Comparison of ENCODE assay signal across 13 cellular contexts in the genomic region with DNA sequence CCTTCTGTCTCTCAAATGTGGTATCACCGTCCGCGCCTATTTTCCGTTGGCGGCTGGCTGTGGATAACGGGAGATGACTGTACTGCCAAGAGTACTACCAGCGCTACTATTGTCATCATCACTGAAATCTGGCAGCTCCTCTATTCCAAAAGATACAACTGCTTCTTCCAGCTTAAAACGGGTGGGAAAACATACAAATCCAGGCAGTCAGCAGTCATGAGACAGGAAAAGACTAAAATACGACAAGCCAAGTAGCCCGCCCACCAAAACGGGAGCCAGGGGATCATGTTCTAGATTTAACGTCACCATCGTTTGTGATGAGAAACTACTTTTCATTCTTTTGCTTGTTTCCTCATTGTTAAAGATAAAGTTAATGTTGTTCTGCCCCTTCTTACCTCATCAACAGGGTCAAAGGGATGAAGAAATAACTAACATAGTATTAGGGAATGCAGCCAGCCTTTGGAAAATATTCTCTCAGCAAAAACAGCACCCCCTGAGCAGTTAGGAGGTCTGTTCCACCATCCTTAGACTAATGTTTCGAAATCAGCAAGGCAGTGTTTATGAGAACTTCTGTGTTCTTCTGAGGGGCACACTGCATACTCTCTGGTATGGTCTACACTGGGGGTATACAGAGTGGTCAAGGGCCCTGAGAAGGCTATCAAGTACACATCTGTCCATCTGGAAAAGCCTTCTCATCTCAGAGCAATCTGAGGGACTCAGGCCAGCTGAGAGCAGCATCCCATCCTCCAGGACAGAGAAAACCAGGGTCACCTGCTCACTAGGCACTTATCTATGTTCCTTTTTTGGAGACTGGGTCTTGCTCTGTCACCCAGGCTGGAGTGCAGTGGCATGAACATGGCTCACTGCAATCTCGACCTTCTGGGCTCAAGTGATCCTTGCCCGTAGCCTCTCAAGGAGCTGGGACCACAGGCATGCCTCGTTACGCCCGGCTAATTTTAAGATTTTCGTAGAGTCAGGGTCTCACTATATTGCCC. TPM values are rescaled to one million over a fixed set of nuclear protein-coding genes. Genes with fewer than 3 reads are reported as not detected.
DNase-seq lines count a peak whose midpoint lies in the region; ATAC-seq and TF ChIP-seq lines count a peak whose summit lies in the region.
"Had no signal": no experiment of that assay in that cellular context is flagged by ENCODE, and none has a peak within 500 bp of the region (broad histone marks: within the 10 kb centered on the region; RNA-seq: fewer than 3 reads in every experiment).

No MANE protein-coding gene starts in this region.

- H3K9me3 ChIP-seq in Peyer's patch (no peaks in the 10 kb centered on the region), fibroblast of lung (ENCODE audit: control insufficient read depth, insufficient read depth, low read depth, low read length) (no peaks in the 10 kb centered on the region), testis (no peaks in the 10 kb centered on the region)

- H3K9ac ChIP-seq in fibroblast of lung (ENCODE audit: insufficient read depth, low read length) = no peak overlapping the region

- no peak for TF ChIP-seq POLR2A in Peyer's patch (IDR thresholded peaks at IDR 0.05)
- TF ChIP-seq POLR2A in testis (IDR thresholded peaks at IDR 0.05) = no peak

- DNase-seq in Peyer's patch = peak in 1 of 3 donors; percentile 78
- peak; percentile 37 to 98 for DNase-seq in fibroblast of lung (ENCODE audit: low read depth in 2 of 2)
- peak; percentile 29 for DNase-seq in middle frontal gyrus (ENCODE audit: extremely low spot score, low spot score)
- DNase-seq in testis = peak; percentile 78
- DNase-seq in T-helper 1 cell = no peak
- DNase-seq in HuH-7.5 (ENCODE audit: low spot score) = no peak
- DNase-seq in activated CD8-positive, alpha-beta memory T cell treated with anti-CD3 and anti-CD28 coated beads, Interleukin-2, amount 50 U/mL, for 48 hours = no peak
- DNase-seq: activated T-cell treated with anti-CD3 and anti-CD28 coated beads, Interleukin-2, amount 50 U/mL, for 4 hours; DMS79 treated with DMSO at 0.1 percent for 48 hours; effector memory CD8-positive, alpha-beta T cell; mesendoderm; stimulated activated CD4-positive, alpha-beta T cell treated with anti-CD3 and anti-CD28 coated beads, Interleukin-2, amount 100 ng/mL, for 48 hours had no signal

- 64 to 65% methylated on average over 20 of the region's 20 CpGs for WGBS in testis, 2 donors

- H3K27ac ChIP-seq in Peyer's patch (peak overlapping the region; percentile 42 to 67 (median 54)), fibroblast of lung (ENCODE audit: insufficient read depth, low read length) (peak overlapping the region; percentile 90), testis (peak overlapping the region; percentile 68 to 81)

- H3K4me1 ChIP-seq in Peyer's patch (peaks cover 0 to 7% (median 1%) of the 10 kb centered on the region in 4 donors), fibroblast of lung (ENCODE audit: control insufficient read depth, extremely low read depth, insufficient read depth, low read length) (peaks cover 20% of the 10 kb centered on the region), testis (peaks cover 38% of the 10 kb centered on the region)

- intact Hi-C loops in testis (cut with DNase I; ENCODE audit: low total_unique reads) = no loop called here

- H3K79me2 ChIP-seq in fibroblast of lung (ENCODE audit: control insufficient read depth, insufficient read depth, low read length) = peaks cover 63% of the 10 kb centered on the region

- no peaks in the 10 kb centered on the region for H4K20me1 ChIP-seq in fibroblast of lung (ENCODE audit: control insufficient read depth, extremely low read depth, insufficient read depth, low read length)

- H3K4me3 ChIP-seq in Peyer's patch = no peak overlapping the region
- peak overlapping the region in 2 of 4 experiments; percentile 8 to 45 for H3K4me3 ChIP-seq in fibroblast of lung (replicated peaks in 1 of 4; ENCODE audit: control extremely low read depth in 1 of 4, insufficient read depth in 1 of 4, low read depth in 3 of 4, low read length in 4 of 4)
- no peak overlapping the region for H3K4me3 ChIP-seq in testis

- peak overlapping the region; percentile 60 for H3K4me2 ChIP-seq in fibroblast of lung (ENCODE audit: extremely low read depth, insufficient read depth, low read length)

- H3K27me3 ChIP-seq in Peyer's patch (no peaks in the 10 kb centered on the region), fibroblast of lung (ENCODE audit: control insufficient read depth, insufficient read depth, low read length) (no peaks in the 10 kb centered on the region), testis (no peaks in the 10 kb centered on the region)

- ATAC-seq in HG02870 (IDR thresholded peaks at IDR 0.05; ENCODE audit: unreplicated experiment) = no peak
- ATAC-seq: activated T-cell treated with anti-CD3 and anti-CD28 coated beads, Interleukin-2, amount 50 U/mL, for 4 hours; effector memory CD8-positive, alpha-beta T cell had no signal

- TF ChIP-seq CTCF in Peyer's patch (IDR thresholded peaks at IDR 0.05) (no peak), fibroblast of lung (conservative IDR thresholded peaks at IDR 0.05 in 1 of 2, IDR thresholded peaks at IDR 0.05 in 1 of 2; ENCODE audit: low read depth in 1 of 2, low read length in 2 of 2) (no peak), testis (IDR thresholded peaks at IDR 0.05) (no peak)

- no peak overlapping the region for H2AFZ ChIP-seq in fibroblast of lung (ENCODE audit: low read length)

- H3K36me3 ChIP-seq in Peyer's patch = peaks cover 0 to 27% (median 0%) of the 10 kb centered on the region in 3 donors
- peaks cover 9% of the 10 kb centered on the region for H3K36me3 ChIP-seq in fibroblast of lung (ENCODE audit: control insufficient read depth, insufficient read depth, low read length)
- H3K36me3 ChIP-seq in testis (ENCODE audit: low read depth, missing control alignments) = no peaks in the 10 kb centered on the region

RNA-seq across cellular contexts. Expression of gene GNA12, which starts 47.5 kb away (rescaled TPM):
- 10 to 100 TPM; 11.0 to 68.5 (median 20.4) TPM for total RNA-seq in Peyer's patch
- total RNA-seq in fibroblast of lung = 23.1 and 36.2 TPM in 2 replicates
- 119 and 137 TPM in 2 replicates for polyA plus RNA-seq in fibroblast of lung
- 87.8 and 89.1 TPM in 2 replicates for polyA plus RNA-seq in fibroblast of lung (2012)
- 174 and 188 TPM in 2 replicates for polyA minus RNA-seq in fibroblast of lung (ENCODE audit: low replicate concordance)
- total RNA-seq in testis = 10 to 100 TPM; 50.0 to 69.6 TPM
- polyA plus RNA-seq in testis (ENCODE audit: insufficient read depth, low read depth, low replicate concordance) = 53.2 TPM

Comparison
In these comparisons a context has a peak if more than half of its experiments do, and no peak if none do; other contexts are left out.
1. DNase-seq: peak in fibroblast of lung (2 of 2), middle frontal gyrus (single experiment) and testis (single experiment); none in T-helper 1 cell (0 of 5), HuH-7.5 (single experiment) and activated CD8-positive, alpha-beta memory T cell treated with anti-CD3 and anti-CD28 coated beads, Interleukin-2, amount 50 U/mL, for 48 hours (single experiment).
2. Peak in every context shown above with its lines, with median percentiles within 50 percentile points of each other: H3K27ac ChIP-seq.